In the genomic region with DNA sequence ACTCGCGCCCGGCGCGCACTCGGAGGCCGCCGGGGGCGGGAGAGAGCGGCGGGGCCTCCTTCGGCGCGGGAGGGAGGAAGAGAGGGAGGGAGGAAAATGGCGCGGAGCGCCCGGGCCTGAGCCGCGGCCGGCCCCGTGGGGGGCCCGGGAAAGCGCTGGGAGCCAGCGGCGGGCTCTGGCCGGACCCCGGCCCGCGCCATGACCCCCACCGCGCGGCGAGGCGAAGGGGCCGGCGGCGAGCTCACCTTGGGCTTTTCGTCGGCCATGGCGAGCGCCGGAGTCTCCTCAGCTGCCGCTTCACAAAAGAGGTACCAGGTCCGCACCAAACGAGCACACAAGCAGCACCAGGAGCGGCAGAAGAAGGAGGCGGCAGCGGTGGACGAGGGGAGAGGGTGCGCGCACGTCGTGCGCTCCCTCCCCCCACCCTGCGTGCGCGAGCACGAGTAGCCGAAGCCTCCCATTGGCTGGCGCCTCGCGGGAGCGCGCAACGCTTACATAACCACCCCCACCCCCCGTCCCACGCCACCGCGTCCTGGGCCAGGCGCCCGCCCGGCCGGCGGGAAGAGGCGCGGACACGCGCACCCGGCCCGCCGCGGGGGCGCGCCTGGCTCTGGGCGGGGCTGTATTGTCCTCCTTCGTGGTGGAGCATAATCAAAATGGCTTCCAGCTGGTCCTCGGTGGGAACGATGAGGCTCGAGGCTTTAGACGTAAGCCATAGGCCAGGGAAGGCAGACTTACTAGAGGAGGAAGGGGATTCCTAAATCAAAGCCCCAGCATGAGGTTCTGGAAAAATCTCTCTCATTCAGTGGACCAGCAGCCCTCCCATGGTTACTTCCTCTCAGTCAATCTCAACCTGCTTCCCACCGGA, we compare ENCODE assay signal across 1 cellular context.
TF ChIP-seq lines count a peak whose summit lies in the region.

A gene (minus strand): TSS at position 391 of the 868 bp plus-strand sequence. CDS start 125 bp downstream, at position 266.

TF ChIP-seq in K562, 482 proteins besides CTCF, POLR2A, EP300 and RAD21 (continued from another document and continues in another):
- TF ChIP-seq, protein P1, sequence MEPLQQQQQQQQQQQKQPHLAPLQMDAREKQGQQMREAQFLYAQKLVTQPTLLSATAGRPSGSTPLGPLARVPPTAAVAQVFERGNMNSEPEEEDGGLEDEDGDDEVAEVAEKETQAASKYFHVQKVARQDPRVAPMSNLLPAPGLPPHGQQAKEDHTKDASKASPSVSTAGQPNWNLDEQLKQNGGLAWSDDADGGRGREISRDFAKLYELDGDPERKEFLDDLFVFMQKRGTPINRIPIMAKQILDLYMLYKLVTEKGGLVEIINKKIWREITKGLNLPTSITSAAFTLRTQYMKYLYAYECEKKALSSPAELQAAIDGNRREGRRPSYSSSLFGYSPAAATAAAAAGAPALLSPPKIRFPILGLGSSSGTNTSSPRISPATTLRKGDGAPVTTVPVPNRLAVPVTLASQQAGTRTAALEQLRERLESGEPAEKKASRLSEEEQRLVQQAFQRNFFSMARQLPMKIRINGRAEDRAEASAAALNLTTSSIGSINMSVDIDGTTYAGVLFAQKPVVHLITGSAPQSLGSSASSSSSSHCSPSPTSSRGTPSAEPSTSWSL (CRISPR knock-in tag; IDR thresholded peaks at IDR 0.05; ENCODE audit: borderline replicate concordance): no peak
- TF ChIP-seq, protein P2, sequence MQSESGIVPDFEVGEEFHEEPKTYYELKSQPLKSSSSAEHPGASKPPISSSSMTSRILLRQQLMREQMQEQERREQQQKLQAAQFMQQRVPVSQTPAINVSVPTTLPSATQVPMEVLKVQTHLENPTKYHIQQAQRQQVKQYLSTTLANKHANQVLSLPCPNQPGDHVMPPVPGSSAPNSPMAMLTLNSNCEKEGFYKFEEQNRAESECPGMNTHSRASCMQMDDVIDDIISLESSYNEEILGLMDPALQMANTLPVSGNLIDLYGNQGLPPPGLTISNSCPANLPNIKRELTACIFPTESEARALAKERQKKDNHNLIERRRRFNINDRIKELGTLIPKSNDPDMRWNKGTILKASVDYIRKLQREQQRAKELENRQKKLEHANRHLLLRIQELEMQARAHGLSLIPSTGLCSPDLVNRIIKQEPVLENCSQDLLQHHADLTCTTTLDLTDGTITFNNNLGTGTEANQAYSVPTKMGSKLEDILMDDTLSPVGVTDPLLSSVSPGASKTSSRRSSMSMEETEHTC (IDR thresholded peaks at IDR 0.05): no peak
- TF ChIP-seq CHD1 (IDR thresholded peaks at IDR 0.05; ENCODE audit: low read length) (peak; percentile 53), NR2C1 (IDR thresholded peaks at IDR 0.05) (no peak), NR2C1 (tag; IDR thresholded peaks at IDR 0.05) (peak; percentile 83), HMGN3 (IDR thresholded peaks at IDR 0.05; ENCODE audit: borderline replicate concordance, extremely low read depth, insufficient read length, low read depth, low read length) (peak; percentile 83), SMARCC2 (IDR thresholded peaks at IDR 0.05; ENCODE audit: low read depth) (no peak), DNMT1 (IDR thresholded peaks at IDR 0.05) (no peak), BCOR (IDR thresholded peaks at IDR 0.05) (no peak), ZNF165 (CRISPR knock-in tag; IDR thresholded peaks at IDR 0.05; ENCODE audit: borderline replicate concordance) (no peak), ZNF586 (CRISPR knock-in tag; conservative IDR thresholded peaks at IDR 0.05) (0 out of 2 replicates have a peak, but pooled peaks have one; percentile 39), GATA2 (CRISPR knock-in tag; IDR thresholded peaks at IDR 0.05) (no peak), MEIS2 (IDR thresholded peaks at IDR 0.05; ENCODE audit: partially characterized antibody) (no peak), TCF3 (CRISPR knock-in tag; IDR thresholded peaks at IDR 0.05) (no peak), RBM34 (IDR thresholded peaks at IDR 0.05; ENCODE audit: borderline replicate concordance, insufficient read depth, low read length) (no peak), MEF2D (tag; conservative IDR thresholded peaks at IDR 0.05; ENCODE audit: low read depth) (peak; percentile 77), KLF16 (IDR thresholded peaks at IDR 0.05) (no peak), ETV1 (tag; conservative IDR thresholded peaks at IDR 0.05; ENCODE audit: low read depth) (peak; percentile 57; the same call in 1 of the 2 replicates), HNRNPK (IDR thresholded peaks at IDR 0.05; ENCODE audit: low read depth, low read length, poor library complexity, severe bottlenecking) (no peak), SMARCA4 (IDR thresholded peaks at IDR 0.05) (no peak), BHLHE40 (IDR thresholded peaks at IDR 0.05; ENCODE audit: low read length) (no peak), TBL1XR1 (IDR thresholded peaks at IDR 0.05; ENCODE audit: low read length in 2 of 2) (no peak), RBM17 (IDR thresholded peaks at IDR 0.05; ENCODE audit: borderline replicate concordance, low read depth, low read length) (no peak), CEBPB (tag; IDR thresholded peaks at IDR 0.05) (peak; percentile 66), TCFL5 (CRISPR knock-in tag; conservative IDR thresholded peaks at IDR 0.05) (peak; percentile 77; the same call in 1 of the 2 replicates), MEF2A (IDR thresholded peaks at IDR 0.05; ENCODE audit: control insufficient read depth, low read depth, low read length) (no peak), RUNX1 (IDR thresholded peaks at IDR 0.05; ENCODE audit: low read depth) (no peak)
- TF ChIP-seq, protein P3, sequence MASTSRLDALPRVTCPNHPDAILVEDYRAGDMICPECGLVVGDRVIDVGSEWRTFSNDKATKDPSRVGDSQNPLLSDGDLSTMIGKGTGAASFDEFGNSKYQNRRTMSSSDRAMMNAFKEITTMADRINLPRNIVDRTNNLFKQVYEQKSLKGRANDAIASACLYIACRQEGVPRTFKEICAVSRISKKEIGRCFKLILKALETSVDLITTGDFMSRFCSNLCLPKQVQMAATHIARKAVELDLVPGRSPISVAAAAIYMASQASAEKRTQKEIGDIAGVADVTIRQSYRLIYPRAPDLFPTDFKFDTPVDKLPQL (IDR thresholded peaks at IDR 0.05; ENCODE audit: extremely low read depth, insufficient read length): no peak
- TF ChIP-seq, protein P4, sequence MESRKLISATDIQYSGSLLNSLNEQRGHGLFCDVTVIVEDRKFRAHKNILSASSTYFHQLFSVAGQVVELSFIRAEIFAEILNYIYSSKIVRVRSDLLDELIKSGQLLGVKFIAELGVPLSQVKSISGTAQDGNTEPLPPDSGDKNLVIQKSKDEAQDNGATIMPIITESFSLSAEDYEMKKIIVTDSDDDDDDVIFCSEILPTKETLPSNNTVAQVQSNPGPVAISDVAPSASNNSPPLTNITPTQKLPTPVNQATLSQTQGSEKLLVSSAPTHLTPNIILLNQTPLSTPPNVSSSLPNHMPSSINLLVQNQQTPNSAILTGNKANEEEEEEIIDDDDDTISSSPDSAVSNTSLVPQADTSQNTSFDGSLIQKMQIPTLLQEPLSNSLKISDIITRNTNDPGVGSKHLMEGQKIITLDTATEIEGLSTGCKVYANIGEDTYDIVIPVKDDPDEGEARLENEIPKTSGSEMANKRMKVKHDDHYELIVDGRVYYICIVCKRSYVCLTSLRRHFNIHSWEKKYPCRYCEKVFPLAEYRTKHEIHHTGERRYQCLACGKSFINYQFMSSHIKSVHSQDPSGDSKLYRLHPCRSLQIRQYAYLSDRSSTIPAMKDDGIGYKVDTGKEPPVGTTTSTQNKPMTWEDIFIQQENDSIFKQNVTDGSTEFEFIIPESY (CRISPR knock-in tag; IDR thresholded peaks at IDR 0.05): 0 out of 2 replicates have a peak, but pooled peaks have one; percentile 6
- TF ChIP-seq, protein P5, sequence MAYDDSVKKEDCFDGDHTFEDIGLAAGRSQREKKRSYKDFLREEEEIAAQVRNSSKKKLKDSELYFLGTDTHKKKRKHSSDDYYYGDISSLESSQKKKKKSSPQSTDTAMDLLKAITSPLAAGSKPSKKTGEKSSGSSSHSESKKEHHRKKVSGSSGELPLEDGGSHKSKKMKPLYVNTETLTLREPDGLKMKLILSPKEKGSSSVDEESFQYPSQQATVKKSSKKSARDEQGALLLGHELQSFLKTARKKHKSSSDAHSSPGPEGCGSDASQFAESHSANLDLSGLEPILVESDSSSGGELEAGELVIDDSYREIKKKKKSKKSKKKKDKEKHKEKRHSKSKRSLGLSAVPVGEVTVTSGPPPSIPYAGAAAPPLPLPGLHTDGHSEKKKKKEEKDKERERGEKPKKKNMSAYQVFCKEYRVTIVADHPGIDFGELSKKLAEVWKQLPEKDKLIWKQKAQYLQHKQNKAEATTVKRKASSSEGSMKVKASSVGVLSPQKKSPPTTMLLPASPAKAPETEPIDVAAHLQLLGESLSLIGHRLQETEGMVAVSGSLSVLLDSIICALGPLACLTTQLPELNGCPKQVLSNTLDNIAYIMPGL (CRISPR knock-in tag; IDR thresholded peaks at IDR 0.05): peak; percentile 57; the same call in 1 of the 2 replicates
- TF ChIP-seq, protein P6, sequence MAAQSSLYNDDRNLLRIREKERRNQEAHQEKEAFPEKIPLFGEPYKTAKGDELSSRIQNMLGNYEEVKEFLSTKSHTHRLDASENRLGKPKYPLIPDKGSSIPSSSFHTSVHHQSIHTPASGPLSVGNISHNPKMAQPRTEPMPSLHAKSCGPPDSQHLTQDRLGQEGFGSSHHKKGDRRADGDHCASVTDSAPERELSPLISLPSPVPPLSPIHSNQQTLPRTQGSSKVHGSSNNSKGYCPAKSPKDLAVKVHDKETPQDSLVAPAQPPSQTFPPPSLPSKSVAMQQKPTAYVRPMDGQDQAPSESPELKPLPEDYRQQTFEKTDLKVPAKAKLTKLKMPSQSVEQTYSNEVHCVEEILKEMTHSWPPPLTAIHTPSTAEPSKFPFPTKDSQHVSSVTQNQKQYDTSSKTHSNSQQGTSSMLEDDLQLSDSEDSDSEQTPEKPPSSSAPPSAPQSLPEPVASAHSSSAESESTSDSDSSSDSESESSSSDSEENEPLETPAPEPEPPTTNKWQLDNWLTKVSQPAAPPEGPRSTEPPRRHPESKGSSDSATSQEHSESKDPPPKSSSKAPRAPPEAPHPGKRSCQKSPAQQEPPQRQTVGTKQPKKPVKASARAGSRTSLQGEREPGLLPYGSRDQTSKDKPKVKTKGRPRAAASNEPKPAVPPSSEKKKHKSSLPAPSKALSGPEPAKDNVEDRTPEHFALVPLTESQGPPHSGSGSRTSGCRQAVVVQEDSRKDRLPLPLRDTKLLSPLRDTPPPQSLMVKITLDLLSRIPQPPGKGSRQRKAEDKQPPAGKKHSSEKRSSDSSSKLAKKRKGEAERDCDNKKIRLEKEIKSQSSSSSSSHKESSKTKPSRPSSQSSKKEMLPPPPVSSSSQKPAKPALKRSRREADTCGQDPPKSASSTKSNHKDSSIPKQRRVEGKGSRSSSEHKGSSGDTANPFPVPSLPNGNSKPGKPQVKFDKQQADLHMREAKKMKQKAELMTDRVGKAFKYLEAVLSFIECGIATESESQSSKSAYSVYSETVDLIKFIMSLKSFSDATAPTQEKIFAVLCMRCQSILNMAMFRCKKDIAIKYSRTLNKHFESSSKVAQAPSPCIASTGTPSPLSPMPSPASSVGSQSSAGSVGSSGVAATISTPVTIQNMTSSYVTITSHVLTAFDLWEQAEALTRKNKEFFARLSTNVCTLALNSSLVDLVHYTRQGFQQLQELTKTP (IDR thresholded peaks at IDR 0.05; ENCODE audit: low read depth in 1 of 2, partially characterized antibody in 2 of 2): peak in 1 of 2 experiments; percentile 31
- TF ChIP-seq, protein P7, sequence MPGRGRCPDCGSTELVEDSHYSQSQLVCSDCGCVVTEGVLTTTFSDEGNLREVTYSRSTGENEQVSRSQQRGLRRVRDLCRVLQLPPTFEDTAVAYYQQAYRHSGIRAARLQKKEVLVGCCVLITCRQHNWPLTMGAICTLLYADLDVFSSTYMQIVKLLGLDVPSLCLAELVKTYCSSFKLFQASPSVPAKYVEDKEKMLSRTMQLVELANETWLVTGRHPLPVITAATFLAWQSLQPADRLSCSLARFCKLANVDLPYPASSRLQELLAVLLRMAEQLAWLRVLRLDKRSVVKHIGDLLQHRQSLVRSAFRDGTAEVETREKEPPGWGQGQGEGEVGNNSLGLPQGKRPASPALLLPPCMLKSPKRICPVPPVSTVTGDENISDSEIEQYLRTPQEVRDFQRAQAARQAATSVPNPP (IDR thresholded peaks at IDR 0.05; ENCODE audit: borderline replicate concordance, insufficient read depth, insufficient read length): no peak
- TF ChIP-seq, protein P8, sequence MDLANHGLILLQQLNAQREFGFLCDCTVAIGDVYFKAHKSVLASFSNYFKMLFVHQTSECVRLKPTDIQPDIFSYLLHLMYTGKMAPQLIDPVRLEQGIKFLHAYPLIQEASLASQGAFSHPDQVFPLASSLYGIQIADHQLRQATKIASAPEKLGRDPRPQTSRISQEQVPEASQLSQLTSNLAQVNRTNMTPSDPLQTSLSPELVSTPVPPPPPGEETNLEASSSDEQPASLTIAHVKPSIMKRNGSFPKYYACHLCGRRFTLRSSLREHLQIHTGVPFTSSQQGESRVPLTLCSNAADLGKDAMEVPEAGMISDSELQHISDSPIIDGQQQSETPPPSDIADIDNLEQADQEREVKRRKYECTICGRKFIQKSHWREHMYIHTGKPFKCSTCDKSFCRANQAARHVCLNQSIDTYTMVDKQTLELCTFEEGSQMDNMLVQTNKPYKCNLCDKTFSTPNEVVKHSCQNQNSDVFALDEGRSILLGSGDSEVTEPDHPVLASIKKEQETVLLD (IDR thresholded peaks at IDR 0.05): peak; percentile 97
- TF ChIP-seq, protein P9, sequence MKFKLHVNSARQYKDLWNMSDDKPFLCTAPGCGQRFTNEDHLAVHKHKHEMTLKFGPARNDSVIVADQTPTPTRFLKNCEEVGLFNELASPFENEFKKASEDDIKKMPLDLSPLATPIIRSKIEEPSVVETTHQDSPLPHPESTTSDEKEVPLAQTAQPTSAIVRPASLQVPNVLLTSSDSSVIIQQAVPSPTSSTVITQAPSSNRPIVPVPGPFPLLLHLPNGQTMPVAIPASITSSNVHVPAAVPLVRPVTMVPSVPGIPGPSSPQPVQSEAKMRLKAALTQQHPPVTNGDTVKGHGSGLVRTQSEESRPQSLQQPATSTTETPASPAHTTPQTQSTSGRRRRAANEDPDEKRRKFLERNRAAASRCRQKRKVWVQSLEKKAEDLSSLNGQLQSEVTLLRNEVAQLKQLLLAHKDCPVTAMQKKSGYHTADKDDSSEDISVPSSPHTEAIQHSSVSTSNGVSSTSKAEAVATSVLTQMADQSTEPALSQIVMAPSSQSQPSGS (CRISPR knock-in tag; IDR thresholded peaks at IDR 0.05): no peak
- TF ChIP-seq, protein P10, sequence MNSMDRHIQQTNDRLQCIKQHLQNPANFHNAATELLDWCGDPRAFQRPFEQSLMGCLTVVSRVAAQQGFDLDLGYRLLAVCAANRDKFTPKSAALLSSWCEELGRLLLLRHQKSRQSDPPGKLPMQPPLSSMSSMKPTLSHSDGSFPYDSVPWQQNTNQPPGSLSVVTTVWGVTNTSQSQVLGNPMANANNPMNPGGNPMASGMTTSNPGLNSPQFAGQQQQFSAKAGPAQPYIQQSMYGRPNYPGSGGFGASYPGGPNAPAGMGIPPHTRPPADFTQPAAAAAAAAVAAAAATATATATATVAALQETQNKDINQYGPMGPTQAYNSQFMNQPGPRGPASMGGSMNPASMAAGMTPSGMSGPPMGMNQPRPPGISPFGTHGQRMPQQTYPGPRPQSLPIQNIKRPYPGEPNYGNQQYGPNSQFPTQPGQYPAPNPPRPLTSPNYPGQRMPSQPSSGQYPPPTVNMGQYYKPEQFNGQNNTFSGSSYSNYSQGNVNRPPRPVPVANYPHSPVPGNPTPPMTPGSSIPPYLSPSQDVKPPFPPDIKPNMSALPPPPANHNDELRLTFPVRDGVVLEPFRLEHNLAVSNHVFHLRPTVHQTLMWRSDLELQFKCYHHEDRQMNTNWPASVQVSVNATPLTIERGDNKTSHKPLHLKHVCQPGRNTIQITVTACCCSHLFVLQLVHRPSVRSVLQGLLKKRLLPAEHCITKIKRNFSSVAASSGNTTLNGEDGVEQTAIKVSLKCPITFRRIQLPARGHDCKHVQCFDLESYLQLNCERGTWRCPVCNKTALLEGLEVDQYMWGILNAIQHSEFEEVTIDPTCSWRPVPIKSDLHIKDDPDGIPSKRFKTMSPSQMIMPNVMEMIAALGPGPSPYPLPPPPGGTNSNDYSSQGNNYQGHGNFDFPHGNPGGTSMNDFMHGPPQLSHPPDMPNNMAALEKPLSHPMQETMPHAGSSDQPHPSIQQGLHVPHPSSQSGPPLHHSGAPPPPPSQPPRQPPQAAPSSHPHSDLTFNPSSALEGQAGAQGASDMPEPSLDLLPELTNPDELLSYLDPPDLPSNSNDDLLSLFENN (IDR thresholded peaks at IDR 0.05; ENCODE audit: low read depth in 2 of 2, low read length in 2 of 2): no peak
